29 cellular contexts compared by ENCODE assay signal in the genomic region with DNA sequence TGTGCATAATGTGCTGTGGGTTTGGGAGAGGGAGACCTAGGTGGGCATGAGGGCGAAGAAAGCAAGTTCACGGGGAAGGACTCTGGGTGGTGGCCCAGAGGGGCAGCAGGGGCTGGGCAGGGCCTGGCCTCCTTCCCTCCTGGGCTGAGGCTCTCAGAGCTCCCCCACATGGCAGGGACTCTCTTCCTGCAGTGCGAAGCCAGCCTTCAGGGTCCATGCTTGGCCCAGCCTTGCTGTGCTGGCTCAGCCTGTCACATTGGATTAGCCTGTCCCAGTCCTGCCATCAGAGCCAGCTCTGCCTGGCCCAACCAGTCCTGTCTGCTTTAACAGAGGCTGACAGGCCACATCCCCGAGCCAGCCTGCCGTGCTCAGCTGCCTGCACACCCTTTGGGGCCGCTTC. TPM values are rescaled to one million over a fixed set of nuclear protein-coding genes. Genes with fewer than 3 reads are reported as not detected.
DNase-seq lines count a peak whose midpoint lies in the region; ATAC-seq, FAIRE-seq and TF ChIP-seq lines count a peak whose summit lies in the region.
"Had no signal": no experiment of that assay in that cellular context is flagged by ENCODE, and none has a peak within 500 bp of the region (broad histone marks: within the 10 kb centered on the region; RNA-seq: fewer than 3 reads in every experiment).

No MANE protein-coding gene starts in this region.

- peak overlapping the region; percentile 91 to 97 for H3K27ac ChIP-seq in A549
- peak overlapping the region; percentile 25 for H3K27ac ChIP-seq in trophoblast cell (ENCODE audit: low read depth, low read length)
- H3K27ac ChIP-seq in dorsolateral prefrontal cortex = no peak overlapping the region
- H3K27ac ChIP-seq: epithelial cell of prostate, uterus had no signal

- H2BK5ac ChIP-seq in trophoblast cell (ENCODE audit: low read depth, low read length, poor library complexity) = peak overlapping the region; percentile 86

- TF ChIP-seq POLR2A in A549 (IDR thresholded peaks at IDR 0.05; ENCODE audit: low read length) = no peak

- DNase-seq in A549 (ENCODE audit: low read depth in 1 of 2, low spot score in 1 of 2) (no peak), HFFc6 (no peak), trophoblast cell (peak in 1 of 2 donors; percentile 60), iPS-NIHi11 (ENCODE audit: low spot score) (no peak), NCI-H82 treated with DMSO at 0.1 percent for 48 hours (lab: John Stamatoyannopoulos, UW; ENCODE audit: unreplicated experiment) (no peak), dorsolateral prefrontal cortex (no peak)
- DNase-seq in stimulated activated CD4-positive, alpha-beta T cell treated with anti-CD3 and anti-CD28 coated beads, Interleukin-4, amount 100 ng/mL, for 24 hours = no peak
- DNase-seq: activated B cell treated with CpG ODN at 0.5 μM for 24 hours; activated naive CD4-positive, alpha-beta T cell; amygdala; central memory CD4-positive, alpha-beta T cell; DMS 273 treated with DMSO at 0.1 percent for 48 hours; GDM1; left colon; NCI-H1694; SK-N-SH had no signal

- H3K27me3 ChIP-seq in trophoblast cell (ENCODE audit: insufficient read depth, low read length) = no peaks in the 10 kb centered on the region
- H3K27me3 ChIP-seq in dorsolateral prefrontal cortex = no peaks in the 10 kb centered on the region
- H3K27me3 ChIP-seq: uterus had no signal

- no peak overlapping the region for H3K23ac ChIP-seq in trophoblast cell (ENCODE audit: low read length)

- H3K4me3 Mint-ChIP-seq in HFFc6 = no peak overlapping the region
- H3K4me3 Mint-ChIP-seq: activated B cell treated with CpG ODN at 0.5 μM for 24 hours, CD14-positive monocyte had no signal

- no peaks in the 10 kb centered on the region for H3K36me3 Mint-ChIP-seq in HFFc6 (ENCODE audit: low read depth)
- H3K36me3 Mint-ChIP-seq: CD14-positive monocyte had no signal

- H3K4me2 ChIP-seq in A549 (no peak overlapping the region), trophoblast cell (ENCODE audit: low read length) (no peak overlapping the region)
- H3K4me2 ChIP-seq: SK-N-SH had no signal

- 96% methylated on average over 6 of the region's 6 CpGs for WGBS in A549 (ENCODE audit: missing lambda C conversion rate)
- no CpG with 5 or more reads among the region's 6 CpGs for WGBS in trophoblast cell (ENCODE audit: extremely low coverage, insufficient coverage, insufficient read length)

- no peak for ATAC-seq in A549
- peak; percentile 75 for ATAC-seq in esophagus mucosa
- ATAC-seq: K562, left colon had no signal

- peak overlapping the region; percentile 78 for H2BK12ac ChIP-seq in trophoblast cell (ENCODE audit: low read length)

- CTCF ChIA-PET in A549 (lab: Yijun Ruan, JAX) = interaction anchor here (0.6 to 3.4 kb wide), 4 partner anchors 10 to 108 kb away, joined by 3 to 9 read pairs (median 4); partner anchors contain the start of gene ZNF488

- 0 out of 2 replicates have a peak overlapping the region, but pooled peaks have one; percentile 7 for H3K27ac Mint-ChIP-seq in HFFc6
- H3K27ac Mint-ChIP-seq: activated B cell treated with CpG ODN at 0.5 μM for 24 hours, CD14-positive monocyte had no signal

- POLR2A ChIA-PET in A549 (lab: Yijun Ruan, JAX) = interaction anchor here (0.6 kb wide), 1 partner anchor 24 kb away, joined by 4 read pairs; no protein-coding TSS in a partner anchor

- peaks cover 37% of the 10 kb centered on the region for H3K4me1 Mint-ChIP-seq in HFFc6 (ENCODE audit: low read depth)
- H3K4me1 Mint-ChIP-seq: activated B cell treated with CpG ODN at 0.5 μM for 24 hours, CD14-positive monocyte had no signal

- peak overlapping the region; percentile 39 for H4K12ac ChIP-seq in trophoblast cell (ENCODE audit: low read depth, low read length)

- H3K9me3 ChIP-seq in A549 = no peaks in the 10 kb centered on the region
- no peaks in the 10 kb centered on the region for H3K9me3 ChIP-seq in trophoblast cell (ENCODE audit: insufficient read depth, low read depth, low read length)
- H3K9me3 ChIP-seq: SK-N-SH, uterus had no signal

- intact Hi-C loops in dorsolateral prefrontal cortex (cut with DNase I) = no loop called here

- H3K36me3 ChIP-seq in trophoblast cell (ENCODE audit: control insufficient read depth in 1 of 2, insufficient read depth in 2 of 2, low read length in 2 of 2) = peaks cover 0 to 2% of the 10 kb centered on the region in 2 experiments
- H3K36me3 ChIP-seq: uterus had no signal

- H2AFZ ChIP-seq in trophoblast cell (ENCODE audit: insufficient read depth, low read length, poor library complexity) = peak overlapping the region; percentile 65

- peak overlapping the region; percentile 93 for H4K91ac ChIP-seq in trophoblast cell (ENCODE audit: low read depth, low read length)

- H3K14ac ChIP-seq in trophoblast cell (ENCODE audit: low read length) = peak overlapping the region; percentile 34

- TF ChIP-seq CTCF in A549 (IDR thresholded peaks at IDR 0.05) (no peak), HFFc6 (IDR thresholded peaks at IDR 0.05) (0 out of 2 replicates have a peak, but pooled peaks have one; percentile 13), dorsolateral prefrontal cortex (IDR thresholded peaks at IDR 0.05 in 54 of 56, conservative IDR thresholded peaks at IDR 0.05 in 2 of 56; ENCODE audit: low read depth in 1 of 56, partially characterized antibody in 56 of 56) (no peak)

- H3K79me2 ChIP-seq in trophoblast cell (ENCODE audit: control insufficient read depth, insufficient read depth, low read length, poor library complexity) = peaks cover 14% of the 10 kb centered on the region

- H3K9ac ChIP-seq in trophoblast cell (ENCODE audit: low read length) = no peak overlapping the region
- H3K9ac ChIP-seq: SK-N-SH had no signal

- peaks cover 67% of the 10 kb centered on the region for H3K79me1 ChIP-seq in trophoblast cell (ENCODE audit: low read length)

- H2AK5ac ChIP-seq in trophoblast cell (ENCODE audit: low read length) = peak overlapping the region; percentile 93

- no peaks in the 10 kb centered on the region for H3K27me3 Mint-ChIP-seq in HFFc6 (ENCODE audit: insufficient read depth)

- no peak for TF ChIP-seq RAD21 in A549 (conservative IDR thresholded peaks at IDR 0.05 in 1 of 2, IDR thresholded peaks at IDR 0.05 in 1 of 2)

- no peak overlapping the region for H3K4me3 ChIP-seq in A549
- no peak overlapping the region for H3K4me3 ChIP-seq in trophoblast cell (ENCODE audit: low read depth, low read length)
- H3K4me3 ChIP-seq in dorsolateral prefrontal cortex = no peak overlapping the region
- H3K4me3 ChIP-seq: K562, uterus had no signal

- peak overlapping the region; percentile 14 for H3K4ac ChIP-seq in trophoblast cell (ENCODE audit: low read depth, low read length)

- TF ChIP-seq EP300 in A549 (IDR thresholded peaks at IDR 0.05) = no peak

- peak overlapping the region; percentile 67 for H4K8ac ChIP-seq in trophoblast cell (ENCODE audit: low read depth, low read length)

- no peaks in the 10 kb centered on the region for H3K9me3 Mint-ChIP-seq in HFFc6
- H3K9me3 Mint-ChIP-seq: activated B cell treated with CpG ODN at 0.5 μM for 24 hours had no signal

- peak overlapping the region; percentile 91 for H2BK120ac ChIP-seq in trophoblast cell (ENCODE audit: insufficient read depth, low read length, poor library complexity)

- peak overlapping the region; percentile 32 for H3K18ac ChIP-seq in trophoblast cell (ENCODE audit: low read length)

- FAIRE-seq in A549 (lab: Jason Lieb, UNC) = no peak
- FAIRE-seq: frontal cortex, K562 had no signal

- peaks cover 66% of the 10 kb centered on the region for H3K4me1 ChIP-seq in A549
- H3K4me1 ChIP-seq in trophoblast cell (ENCODE audit: control insufficient read depth in 1 of 2, insufficient read depth in 2 of 2, low read length in 2 of 2) = peaks cover 62 to 68% of the 10 kb centered on the region in 2 experiments
- H3K4me1 ChIP-seq: uterus had no signal

TF ChIP-seq in A549, 52 proteins besides CTCF, POLR2A, EP300 and RAD21 (continues in another document):
- TF ChIP-seq, protein P1, sequence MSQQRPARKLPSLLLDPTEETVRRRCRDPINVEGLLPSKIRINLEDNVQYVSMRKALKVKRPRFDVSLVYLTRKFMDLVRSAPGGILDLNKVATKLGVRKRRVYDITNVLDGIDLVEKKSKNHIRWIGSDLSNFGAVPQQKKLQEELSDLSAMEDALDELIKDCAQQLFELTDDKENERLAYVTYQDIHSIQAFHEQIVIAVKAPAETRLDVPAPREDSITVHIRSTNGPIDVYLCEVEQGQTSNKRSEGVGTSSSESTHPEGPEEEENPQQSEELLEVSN (IDR thresholded peaks at IDR 0.05; ENCODE audit: borderline replicate concordance, low read depth) = no peak
- TF ChIP-seq TP53 (CRISPR knock-in tag; IDR thresholded peaks at IDR 0.05) (no peak), HOXA7 (CRISPR knock-in tag; IDR thresholded peaks at IDR 0.05) (no peak), NFE2L2 (conservative IDR thresholded peaks at IDR 0.05; ENCODE audit: low read length) (no peak), RNF2 (IDR thresholded peaks at IDR 0.05; ENCODE audit: borderline replicate concordance, low read depth) (no peak), KDM1A (IDR thresholded peaks at IDR 0.05; ENCODE audit: low read depth) (no peak), HOXB5 (CRISPR knock-in tag; IDR thresholded peaks at IDR 0.05) (no peak), ZNF302 (CRISPR knock-in tag; IDR thresholded peaks at IDR 0.05) (no peak), CHD2 (IDR thresholded peaks at IDR 0.05; ENCODE audit: low read length, partially characterized antibody) (no peak), HEYL (CRISPR knock-in tag; IDR thresholded peaks at IDR 0.05) (no peak), EHF (CRISPR knock-in tag; IDR thresholded peaks at IDR 0.05) (no peak)

RNA-seq across cellular contexts. Expression of gene ZNF488, which starts 20.4 kb away (rescaled TPM):
- 4.0 and 4.6 TPM in 2 replicates for polyA plus RNA-seq in A549 (2011; rRNA removed)
- polyA plus RNA-seq in A549 (2012; cell fraction: cytosol; rRNA removed) = 5.1 and 6.7 TPM in 2 replicates
- 6.5 and 6.7 TPM in 2 replicates for polyA plus RNA-seq in A549 (2012; cell fraction: nucleus; rRNA removed)
- polyA plus RNA-seq in A549 (2017; fragmentation: RNase III; extraction: RNeasy Plus Mini Kit Qiagen cat#74134 plus additional on column Dnase treatment) = 6.8 to 8.3 TPM (median 6.9 TPM) in 3 replicates
- 6.4 and 6.5 TPM in 2 replicates for polyA minus RNA-seq in A549 (2011; rRNA and poly(A)+ RNA removed)
- total RNA-seq in HFFc6 (2021; fragmentation: NEBNext Ultra II Directional; extraction: Animal tissue kit (Norgen Biotek cat#: 25700)) = under 1 TPM in 3 of 6 experiments, not detected in 3; 0.05 to 0.07 (median 0.07) TPM
- total RNA-seq in esophagus mucosa = 0.60 TPM
- 34.5 and 39.7 TPM in 2 replicates for polyA plus RNA-seq in trophoblast cell (2013)
- 10 to 100 TPM in 118 of 120 experiments, 1 to 10 TPM in 2; 8.9 to 49.2 (median 18.9) TPM for total RNA-seq in dorsolateral prefrontal cortex
- total RNA-seq: activated B cell treated with CpG ODN at 0.5 μM for 24 hours, mononuclear cell, pulmonary artery endothelial cell had no signal
- polyA plus RNA-seq: CD14-positive monocyte had no signal

RNA-seq across cellular contexts. Expression of gene RBP3, which starts 56.3 kb away (rescaled TPM):
- not detected in 2 replicates for polyA plus RNA-seq in A549 (2011; rRNA removed)
- polyA plus RNA-seq in A549 (2012; cell fraction: cytosol; rRNA removed) = not detected in 2 replicates
- not detected in 2 replicates for polyA plus RNA-seq in A549 (2012; cell fraction: nucleus; rRNA removed)
- polyA plus RNA-seq in A549 (2017; fragmentation: RNase III; extraction: RNeasy Plus Mini Kit Qiagen cat#74134 plus additional on column Dnase treatment) = not detected in 3 replicates
- polyA minus RNA-seq in A549 (2011; rRNA and poly(A)+ RNA removed) = not detected in 2 replicates
- not detected for total RNA-seq in HFFc6 (2021; fragmentation: NEBNext Ultra II Directional; extraction: Animal tissue kit (Norgen Biotek cat#: 25700))
- not detected for total RNA-seq in esophagus mucosa
- polyA plus RNA-seq in trophoblast cell (2013) = not detected in 2 replicates
- under 1 TPM in 1 of 120 experiments, not detected in 119; 0.11 TPM for total RNA-seq in dorsolateral prefrontal cortex
- total RNA-seq: activated B cell treated with CpG ODN at 0.5 μM for 24 hours; dermis microvascular lymphatic vessel endothelial cell; frontal cortex; K562; left colon; mononuclear cell; pulmonary artery endothelial cell; subcutaneous adipose tissue; T-helper 2 cell treated with Interferon-gamma antibody and Interleukin-4, amounts not matched to agents 100 ng/mL and 5 ng/mL, for 36 hours; uterus had no signal
- polyA plus RNA-seq: AG04450, CD14-positive monocyte, K562, neural cell, SK-N-SH had no signal

Comparison
In these comparisons a context has a peak if more than half of its experiments do, and no peak if none do; other contexts are left out.
1. H3K27ac ChIP-seq: peak in A549 (2 of 2) and trophoblast cell (single experiment); none in dorsolateral prefrontal cortex (0 of 59).